In the genomic region with DNA sequence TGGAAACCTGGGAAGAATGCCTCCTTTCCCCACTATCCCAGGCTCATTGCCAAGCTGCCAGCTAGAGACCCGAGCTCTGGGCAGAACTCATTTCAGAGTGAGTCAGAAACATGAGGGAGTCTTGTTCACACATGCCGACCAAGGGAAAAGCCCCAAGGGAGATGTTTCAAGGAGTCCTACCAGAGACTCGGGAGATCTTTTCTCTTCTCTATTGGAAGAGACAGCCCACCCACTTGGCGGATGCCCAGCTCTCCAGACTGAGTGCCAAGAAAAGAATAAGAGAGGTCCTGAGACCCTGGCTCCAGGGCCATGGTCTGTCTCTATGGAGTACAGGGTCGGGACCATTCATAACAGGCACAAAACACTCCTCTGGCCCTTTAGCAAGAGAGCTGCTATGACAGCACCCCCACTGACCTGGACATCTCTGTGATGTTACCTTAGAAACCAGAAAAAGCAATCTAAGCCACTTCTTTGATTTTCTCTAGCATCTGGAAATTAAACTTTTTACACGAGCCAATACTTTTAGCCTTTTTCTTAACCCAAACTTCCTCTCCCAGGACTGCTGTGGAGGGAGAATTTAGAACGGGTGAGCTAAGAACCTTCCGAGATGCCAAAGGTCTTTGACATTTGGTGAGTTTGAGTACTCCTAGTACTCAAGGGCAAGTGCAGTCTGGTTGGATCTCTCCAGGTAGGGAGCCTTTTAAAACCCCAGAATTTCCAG, we compare ENCODE assay signal across 8 cellular contexts. TPM values are rescaled to one million over a fixed set of nuclear protein-coding genes. Genes with fewer than 3 reads are reported as not detected.
DNase-seq lines count a peak whose midpoint lies in the region; ATAC-seq and TF ChIP-seq lines count a peak whose summit lies in the region.

No MANE protein-coding gene starts in this region.

- H3K79me2 ChIP-seq in neural progenitor cell (ENCODE audit: low read depth), result no peaks in the 10 kb centered on the region

- no peaks in the 10 kb centered on the region for H3K27me3 ChIP-seq in neural progenitor cell
- no peaks in the 10 kb centered on the region for H3K27me3 ChIP-seq in HAP-1 (ENCODE audit: low read depth)

- in situ Hi-C loops in HAP-1 (cut with MboI; ENCODE audit: low sequenced_read_pairs), result no loop called here

- H3K4me2 ChIP-seq in neural progenitor cell, result no peak overlapping the region

- H3K9me3 ChIP-seq in neural progenitor cell (ENCODE audit: low read depth) (peaks cover 4% of the 10 kb centered on the region), HAP-1 (no peaks in the 10 kb centered on the region)

- no peaks in the 10 kb centered on the region for H4K20me1 ChIP-seq in neural progenitor cell (ENCODE audit: low read depth)

- H3K4me3 ChIP-seq in epithelial cell of proximal tubule (ENCODE audit: low read depth, low read length), result no peak overlapping the region
- H3K4me3 ChIP-seq in neural progenitor cell, result no peak overlapping the region
- no peak overlapping the region for H3K4me3 ChIP-seq in HAP-1

- ATAC-seq in GM21825 (IDR thresholded peaks at IDR 0.05; ENCODE audit: unreplicated experiment), result no peak

- H3K4me1 ChIP-seq in neural progenitor cell (peaks cover 6% of the 10 kb centered on the region), HAP-1 (no peaks in the 10 kb centered on the region)

- DNase-seq in AG08396 (ENCODE audit: low spot score) (peak; percentile 76), NCI-H1694 (lab: John Stamatoyannopoulos, UW) (peak; percentile 3), epithelial cell of proximal tubule (ENCODE audit: low read depth) (peak; percentile 87), neural progenitor cell (ENCODE audit: low spot score) (no peak), HAP-1 (ENCODE audit: low spot score in 2 of 2) (no peak), globus pallidus (ENCODE audit: low spot score) (no peak), NCI-H1417 treated with DMSO at 0.1 percent for 48 hours (lab: John Stamatoyannopoulos, UW) (no peak)

- no peak overlapping the region for H3K4me3 Mint-ChIP-seq in neural progenitor cell

- peak overlapping the region; percentile 25 for H3K27ac Mint-ChIP-seq in neural progenitor cell

- H2AFZ ChIP-seq in neural progenitor cell (replicated peaks), result no peak overlapping the region

- no peaks in the 10 kb centered on the region for H3F3A ChIP-seq in neural progenitor cell (ENCODE audit: low read depth)

- TF ChIP-seq CTCF in epithelial cell of proximal tubule (conservative IDR thresholded peaks at IDR 0.05; ENCODE audit: low read depth, low read length) (no peak), neural progenitor cell (IDR thresholded peaks at IDR 0.05) (no peak)

- H3K27ac ChIP-seq in neural progenitor cell, result no peak overlapping the region

- H3K9ac ChIP-seq in neural progenitor cell, result no peak overlapping the region

- peaks cover 35% of the 10 kb centered on the region for H3K4me1 Mint-ChIP-seq in neural progenitor cell

- no peaks in the 10 kb centered on the region for H3K36me3 Mint-ChIP-seq in neural progenitor cell

- H3K36me3 ChIP-seq in neural progenitor cell (no peaks in the 10 kb centered on the region), HAP-1 (replicated peaks) (no peaks in the 10 kb centered on the region)

- peaks cover 4% of the 10 kb centered on the region for H3K27me3 Mint-ChIP-seq in neural progenitor cell (ENCODE audit: insufficient read depth, low read depth)

- peaks cover 3% of the 10 kb centered on the region for H3K9me3 Mint-ChIP-seq in neural progenitor cell

RNA-seq across cellular contexts. Expression of gene IGFBP5, which starts 18.5 kb away (rescaled TPM):
- 61.9 and 111 TPM in 2 replicates for total RNA-seq in epithelial cell of proximal tubule
- 150 and 249 TPM in 2 replicates for total RNA-seq in neural progenitor cell (ENCODE audit: low replicate concordance)

Comparison
In these comparisons a context has a peak if more than half of its experiments do, and no peak if none do; other contexts are left out.
1. DNase-seq: peak in AG08396 (single experiment), NCI-H1694 (single experiment) and epithelial cell of proximal tubule (single experiment); none in neural progenitor cell (single experiment), HAP-1 (0 of 2), globus pallidus (single experiment) and NCI-H1417 treated with DMSO at 0.1 percent for 48 hours (single experiment).